ENCODE assay signal across 12 cellular contexts in the genomic region with DNA sequence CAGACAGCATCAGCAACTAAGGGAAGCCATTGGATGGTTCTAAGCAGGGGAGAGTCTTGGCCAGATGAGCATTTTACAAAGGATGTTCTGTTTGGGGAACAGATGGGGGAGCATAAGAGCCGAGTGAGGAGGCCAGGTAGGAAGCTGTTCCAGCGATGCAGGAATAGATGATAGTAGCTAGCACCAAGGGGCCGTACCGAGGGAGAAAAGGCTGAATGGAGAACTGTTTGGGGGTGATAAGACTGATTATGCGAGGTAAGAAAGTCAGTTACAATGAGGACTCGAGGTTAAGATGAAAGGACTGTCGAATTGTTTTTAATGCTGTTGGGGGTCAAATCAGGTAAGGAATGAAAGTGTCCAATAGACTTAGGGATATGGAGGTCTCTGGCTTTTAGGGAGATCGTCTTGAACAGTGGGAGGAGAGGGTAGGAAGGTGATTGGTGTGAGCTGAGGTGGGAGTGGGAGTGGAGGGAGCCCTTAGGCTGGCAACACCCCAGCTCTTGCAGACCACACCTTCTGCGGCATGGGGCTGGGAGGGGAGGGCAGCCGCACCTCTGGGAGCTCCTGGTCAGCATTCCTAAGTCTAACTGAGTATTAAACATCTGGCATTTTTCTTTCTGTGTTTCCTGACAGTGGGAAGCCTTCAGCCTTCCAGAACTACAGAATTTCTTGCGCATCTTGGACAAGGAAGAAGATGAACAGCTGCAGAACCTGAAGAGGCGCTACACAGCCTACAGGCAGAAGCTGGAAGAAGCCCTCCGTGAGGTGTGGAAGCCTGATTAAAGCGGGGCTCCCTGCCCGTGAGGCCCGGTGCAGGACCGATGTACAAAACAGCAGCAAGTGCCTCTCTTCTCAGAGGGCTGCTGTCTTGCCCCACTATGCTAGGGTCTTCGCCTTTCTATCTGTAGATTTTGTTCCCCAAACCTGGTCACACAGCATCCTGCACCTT.
DNase-seq lines count a peak whose midpoint lies in the region; ATAC-seq and TF ChIP-seq lines count a peak whose summit lies in the region.
"Had no signal": no experiment of that assay in that cellular context is flagged by ENCODE, and none has a peak within 500 bp of the region (broad histone marks: within the 10 kb centered on the region; RNA-seq: fewer than 3 reads in every experiment).

No MANE protein-coding gene starts in this region.

- H3K4me1 ChIP-seq in neutrophil (ENCODE audit: control insufficient read depth in 1 of 2, insufficient read depth in 1 of 2, low read depth in 1 of 2, low read length in 1 of 2) = peaks cover 45 to 52% of the 10 kb centered on the region in 2 experiments
- H3K4me1 ChIP-seq in adrenal gland (replicated peaks in 1 of 2) = peaks cover 0 to 9% of the 10 kb centered on the region in 2 donors
- H3K4me1 ChIP-seq: breast epithelium had no signal

- WGBS in adrenal gland, 4 donors = 82 to 86% (median 84%) methylated on average over 18 of the region's 18 CpGs

- H3K4me1 Mint-ChIP-seq in T-helper 2 cell treated with Interferon-gamma antibody and Interleukin-4, amounts not matched to agents 5 μg/mL and 100 μg/mL, for 36 hours (ENCODE audit: low read depth) = peaks cover 37% of the 10 kb centered on the region

- H3K4me3 ChIP-seq in choroid plexus epithelial cell (ENCODE audit: low read depth, low read length) (no peak overlapping the region), neutrophil (ENCODE audit: low read depth in 1 of 2, low read length in 1 of 2) (no peak overlapping the region), adrenal gland (no peak overlapping the region)
- H3K4me3 ChIP-seq: breast epithelium, heart right ventricle, vagina had no signal

- intact Hi-C loops in adrenal gland (cut with DNase I) = loop anchor here (5.0 to 10.0 kb wide), 3 partner anchors 90 to 147 kb away; no protein-coding TSS in a partner anchor

- H3K36me3 Mint-ChIP-seq in T-helper 2 cell treated with Interferon-gamma antibody and Interleukin-4, amounts not matched to agents 5 μg/mL and 100 μg/mL, for 36 hours (ENCODE audit: low read depth) = peaks cover 44% of the 10 kb centered on the region

- DNase-seq in T-helper 2 cell treated with Interferon-gamma antibody and Interleukin-4, amounts not matched to agents 5 μg/mL and 100 μg/mL, for 36 hours (ENCODE audit: low spot score) = no peak
- DNase-seq in T-helper 2 cell (no peak), NCI-H524 (lab: John Stamatoyannopoulos, UW) (peak; percentile 22 to 77), choroid plexus epithelial cell (ENCODE audit: low read depth) (no peak), NCI-H1436 (lab: John Stamatoyannopoulos, UW) (no peak), adrenal gland (no peak)
- DNase-seq: heart right ventricle, occipital lobe had no signal

- peaks cover 89% of the 10 kb centered on the region for H3K36me3 ChIP-seq in neutrophil
- peaks cover 0 to 22% of the 10 kb centered on the region in 2 donors for H3K36me3 ChIP-seq in adrenal gland (replicated peaks in 1 of 2)
- H3K36me3 ChIP-seq: breast epithelium, vagina had no signal

- no peaks in the 10 kb centered on the region for H3K9me3 Mint-ChIP-seq in T-helper 2 cell treated with Interferon-gamma antibody and Interleukin-4, amounts not matched to agents 5 μg/mL and 100 μg/mL, for 36 hours

- H3K27me3 Mint-ChIP-seq in T-helper 2 cell treated with Interferon-gamma antibody and Interleukin-4, amounts not matched to agents 5 μg/mL and 100 μg/mL, for 36 hours (ENCODE audit: low read depth) = no peaks in the 10 kb centered on the region

- no peak for ATAC-seq in GM21526 (IDR thresholded peaks at IDR 0.05; ENCODE audit: low FRiP score, unreplicated experiment)

- TF ChIP-seq POLR2A in adrenal gland (IDR thresholded peaks at IDR 0.05) = no peak

- H3K27me3 ChIP-seq in neutrophil = no peaks in the 10 kb centered on the region
- no peaks in the 10 kb centered on the region for H3K27me3 ChIP-seq in adrenal gland
- H3K27me3 ChIP-seq: breast epithelium, heart right ventricle, vagina had no signal

- H3K9me3 ChIP-seq in neutrophil = no peaks in the 10 kb centered on the region
- H3K9me3 ChIP-seq in adrenal gland (replicated peaks in 1 of 3) = no peaks in the 10 kb centered on the region
- H3K9me3 ChIP-seq: breast epithelium, heart right ventricle, vagina had no signal

- H3K4me3 Mint-ChIP-seq in T-helper 2 cell treated with Interferon-gamma antibody and Interleukin-4, amounts not matched to agents 5 μg/mL and 100 μg/mL, for 36 hours = no peak overlapping the region

- H3K27ac ChIP-seq in neutrophil = peak overlapping the region; percentile 95
- no peak overlapping the region for H3K27ac ChIP-seq in adrenal gland
- H3K27ac ChIP-seq: vagina had no signal

- peak overlapping the region; percentile 53 for H3K27ac Mint-ChIP-seq in T-helper 2 cell treated with Interferon-gamma antibody and Interleukin-4, amounts not matched to agents 5 μg/mL and 100 μg/mL, for 36 hours

- TF ChIP-seq CTCF in choroid plexus epithelial cell (conservative IDR thresholded peaks at IDR 0.05; ENCODE audit: low read depth, low read length) (peak; percentile 41), neutrophil (IDR thresholded peaks at IDR 0.05) (no peak), adrenal gland (IDR thresholded peaks at IDR 0.05) (no peak)

Comparison
In these comparisons a context has a peak if more than half of its experiments do, and no peak if none do; other contexts are left out.
1. DNase-seq: peak in NCI-H524 (2 of 2); none in T-helper 2 cell treated with Interferon-gamma antibody and Interleukin-4, amounts not matched to agents 5 μg/mL and 100 μg/mL, for 36 hours (single experiment), T-helper 2 cell (0 of 5), choroid plexus epithelial cell (single experiment), NCI-H1436 (single experiment) and adrenal gland (0 of 7).